ENCODE assay signal across 15 cellular contexts in the genomic region with DNA sequence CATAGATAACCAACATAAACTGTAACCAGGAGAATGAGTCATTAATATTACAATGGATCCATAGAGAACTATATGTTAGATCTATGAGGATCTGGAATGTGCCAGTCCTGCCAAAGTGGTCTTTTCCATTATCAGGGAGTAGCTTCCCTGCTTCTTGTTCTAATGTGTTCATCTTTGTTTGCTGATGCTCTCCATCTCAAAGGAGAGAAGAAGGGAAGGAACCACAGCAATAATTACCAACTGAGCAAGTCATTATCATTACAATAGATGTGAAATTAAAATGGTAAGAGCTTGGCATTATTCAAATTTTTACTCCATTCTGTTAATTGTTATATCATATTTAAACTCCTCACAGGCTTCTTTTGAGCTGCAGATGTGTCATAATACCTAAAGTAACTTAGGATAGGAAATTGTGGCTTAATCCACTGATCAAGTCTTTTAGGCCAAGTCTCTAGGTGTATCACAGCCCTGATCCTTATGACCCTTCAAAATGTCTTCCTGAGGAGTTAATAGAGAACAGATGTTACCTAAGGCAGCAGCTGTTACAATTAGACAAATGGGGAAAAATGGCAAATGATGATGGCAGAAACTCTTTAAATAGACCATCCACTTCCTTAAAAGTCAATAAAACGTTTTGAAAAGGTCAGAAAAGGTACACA.
"Had no signal": no experiment of that assay in that cellular context is flagged by ENCODE, and none has a peak within 500 bp of the region (broad histone marks: within the 10 kb centered on the region; RNA-seq: fewer than 3 reads in every experiment).

No MANE protein-coding gene starts in this region.

- ATAC-seq: esophagus mucosa; psoas muscle; right lobe of liver; stimulated activated effector memory CD8-positive, alpha-beta T cell treated with anti-CD3 and anti-CD28 coated beads, Interleukin-12 subunit alpha, Interleukin-12 subunit beta, amount 100 ng/mL, for 72 hours had no signal

- H3K4me1 Mint-ChIP-seq: activated naive CD8-positive, alpha-beta T cell treated with anti-CD3 and anti-CD28 coated beads for 36 hours; memory B cell; nephron; stimulated activated effector memory CD8-positive, alpha-beta T cell treated with anti-CD3 and anti-CD28 coated beads, Interleukin-12 subunit alpha, Interleukin-12 subunit beta, amount 100 ng/mL, for 72 hours had no signal

- H3K9me3 Mint-ChIP-seq: nephron had no signal

- H3K4me3 ChIP-seq: left ventricle myocardium inferior, psoas muscle, right lobe of liver, thyroid gland, vagina had no signal

- H3K36me3 ChIP-seq: left ventricle myocardium inferior, right lobe of liver, thyroid gland, vagina had no signal

- H3K4me3 Mint-ChIP-seq: activated CD4-positive, alpha-beta memory T cell treated with anti-CD3 and anti-CD28 coated beads for 36 hours; activated naive CD8-positive, alpha-beta T cell treated with anti-CD3 and anti-CD28 coated beads for 36 hours; memory B cell; nephron; stimulated activated effector memory CD8-positive, alpha-beta T cell treated with anti-CD3 and anti-CD28 coated beads, Interleukin-12 subunit alpha, Interleukin-12 subunit beta, amount 100 ng/mL, for 72 hours had no signal

- H3K27ac ChIP-seq: left ventricle myocardium inferior, psoas muscle, right lobe of liver, thyroid gland, vagina had no signal

- H3K27me3 ChIP-seq: right lobe of liver, thyroid gland, vagina had no signal

- DNase-seq: activated CD4-positive, alpha-beta memory T cell treated with anti-CD3 and anti-CD28 coated beads for 36 hours; activated CD4-positive, alpha-beta T cell treated with anti-CD3 and anti-CD28 coated beads for 1 hour; activated gamma-delta T cell treated with Interleukin-2 at 50 U/mL for 16 hours; activated naive CD8-positive, alpha-beta T cell treated with anti-CD3 and anti-CD28 coated beads for 36 hours; activated T-cell treated with anti-CD3 and anti-CD28 coated beads, Interleukin-2, amount 50 U/mL, for 48 hours; left ventricle myocardium inferior; occipital lobe; psoas muscle; right lobe of liver; thyroid gland had no signal

- H3K27me3 Mint-ChIP-seq: activated CD4-positive, alpha-beta memory T cell treated with anti-CD3 and anti-CD28 coated beads for 36 hours; activated naive CD8-positive, alpha-beta T cell treated with anti-CD3 and anti-CD28 coated beads for 36 hours; memory B cell had no signal

- H3K9me3 ChIP-seq: left ventricle myocardium inferior, psoas muscle, right lobe of liver, thyroid gland, vagina had no signal

- H3K36me3 Mint-ChIP-seq: activated CD4-positive, alpha-beta memory T cell treated with anti-CD3 and anti-CD28 coated beads for 36 hours; activated naive CD8-positive, alpha-beta T cell treated with anti-CD3 and anti-CD28 coated beads for 36 hours; memory B cell; stimulated activated effector memory CD8-positive, alpha-beta T cell treated with anti-CD3 and anti-CD28 coated beads, Interleukin-12 subunit alpha, Interleukin-12 subunit beta, amount 100 ng/mL, for 72 hours had no signal

- H3K27ac Mint-ChIP-seq: activated CD4-positive, alpha-beta memory T cell treated with anti-CD3 and anti-CD28 coated beads for 36 hours; activated naive CD8-positive, alpha-beta T cell treated with anti-CD3 and anti-CD28 coated beads for 36 hours; memory B cell; nephron; stimulated activated effector memory CD8-positive, alpha-beta T cell treated with anti-CD3 and anti-CD28 coated beads, Interleukin-12 subunit alpha, Interleukin-12 subunit beta, amount 100 ng/mL, for 72 hours had no signal

- H3K4me1 ChIP-seq: left ventricle myocardium inferior, psoas muscle, right lobe of liver, thyroid gland, vagina had no signal
